1 cellular context compared by ENCODE assay signal in genomic region chr1:112704908-112705627, GRCh38.
TF ChIP-seq lines count a peak whose summit lies in the region.

No MANE protein-coding gene starts in this region.

TF ChIP-seq in HepG2, 621 proteins besides CTCF, POLR2A, EP300 and RAD21 (continued from another document and continues in another):
- TF ChIP-seq ZGPAT (CRISPR knock-in tag; IDR thresholded peaks at IDR 0.05) (peak; percentile 57; the same call in 1 of the 2 replicates), ZNF615 (CRISPR knock-in tag; IDR thresholded peaks at IDR 0.05; ENCODE audit: borderline replicate concordance) (no peak; the same call in 1 of the 2 replicates), TCF7L2 (IDR thresholded peaks at IDR 0.05; ENCODE audit: low read depth, low read length) (no peak), CHCHD3 (CRISPR knock-in tag; IDR thresholded peaks at IDR 0.05) (no peak), HIVEP1 (CRISPR knock-in tag; IDR thresholded peaks at IDR 0.05) (0 out of 2 replicates have a peak, but pooled peaks have one; percentile 63), NFAT5 (CRISPR knock-in tag; IDR thresholded peaks at IDR 0.05) (no peak), RNF2 (conservative IDR thresholded peaks at IDR 0.05; ENCODE audit: low read depth) (no peak), RFXAP (CRISPR knock-in tag; IDR thresholded peaks at IDR 0.05; ENCODE audit: borderline replicate concordance) (no peak), NFKBIZ (CRISPR knock-in tag; IDR thresholded peaks at IDR 0.05) (no peak; the same call in 1 of the 2 replicates), ZNF775 (CRISPR knock-in tag; IDR thresholded peaks at IDR 0.05; ENCODE audit: borderline replicate concordance) (no peak), SNAI1 (CRISPR knock-in tag; IDR thresholded peaks at IDR 0.05; ENCODE audit: borderline replicate concordance) (no peak), HDAC2 (CRISPR knock-in tag; IDR thresholded peaks at IDR 0.05) (no peak), ZNF709 (CRISPR knock-in tag; IDR thresholded peaks at IDR 0.05) (0 out of 2 replicates have a peak, but pooled peaks have one; percentile 27), ZNF331 (CRISPR knock-in tag; IDR thresholded peaks at IDR 0.05) (peak; percentile 28; the same call in 1 of the 2 replicates), FIP1L1 (IDR thresholded peaks at IDR 0.05; ENCODE audit: borderline replicate concordance, insufficient read depth, low read depth, low read length) (no peak), HNRNPL (IDR thresholded peaks at IDR 0.05; ENCODE audit: low read depth, low read length) (0 out of 2 replicates have a peak, but pooled peaks have one; percentile 33), BCL3 (CRISPR knock-in tag; IDR thresholded peaks at IDR 0.05) (peak; percentile 74; the same call in 1 of the 2 replicates), ZUFSP (CRISPR knock-in tag; IDR thresholded peaks at IDR 0.05; ENCODE audit: borderline replicate concordance) (no peak), RERE (CRISPR knock-in tag; IDR thresholded peaks at IDR 0.05; ENCODE audit: low read depth) (no peak), MYNN (CRISPR knock-in tag; IDR thresholded peaks at IDR 0.05; ENCODE audit: low read depth) (no peak), ONECUT2 (CRISPR knock-in tag; IDR thresholded peaks at IDR 0.05) (no peak), E2F5 (CRISPR knock-in tag; conservative IDR thresholded peaks at IDR 0.05) (no peak), ATF2 (CRISPR knock-in tag; IDR thresholded peaks at IDR 0.05) (no peak; the same call in none of the 2 replicates), ZNF773 (CRISPR knock-in tag; IDR thresholded peaks at IDR 0.05; ENCODE audit: borderline replicate concordance) (no peak), ZNF256 (CRISPR knock-in tag; conservative IDR thresholded peaks at IDR 0.05) (no peak), BRF2 (CRISPR knock-in tag; IDR thresholded peaks at IDR 0.05) (no peak), ASH2L (IDR thresholded peaks at IDR 0.05; ENCODE audit: insufficient read length, low read depth, low read length) (peak; percentile 74), SMARCC2 (IDR thresholded peaks at IDR 0.05) (no peak), TAF1 (CRISPR knock-in tag; IDR thresholded peaks at IDR 0.05) (peak; percentile 61; the same call in 1 of the 2 replicates), ZMYM3 (CRISPR knock-in tag; IDR thresholded peaks at IDR 0.05) (no peak), ZNF282 (IDR thresholded peaks at IDR 0.05; ENCODE audit: partially characterized antibody) (no peak), ZNF687 (CRISPR knock-in tag; IDR thresholded peaks at IDR 0.05) (peak; percentile 94), ZNF143 (CRISPR knock-in tag; IDR thresholded peaks at IDR 0.05) (no peak), ZNF558 (CRISPR knock-in tag; IDR thresholded peaks at IDR 0.05; ENCODE audit: borderline replicate concordance) (no peak), PHF5A (CRISPR knock-in tag; IDR thresholded peaks at IDR 0.05; ENCODE audit: low read depth, unreplicated experiment) (peak; percentile 27)
